In the genomic region with DNA sequence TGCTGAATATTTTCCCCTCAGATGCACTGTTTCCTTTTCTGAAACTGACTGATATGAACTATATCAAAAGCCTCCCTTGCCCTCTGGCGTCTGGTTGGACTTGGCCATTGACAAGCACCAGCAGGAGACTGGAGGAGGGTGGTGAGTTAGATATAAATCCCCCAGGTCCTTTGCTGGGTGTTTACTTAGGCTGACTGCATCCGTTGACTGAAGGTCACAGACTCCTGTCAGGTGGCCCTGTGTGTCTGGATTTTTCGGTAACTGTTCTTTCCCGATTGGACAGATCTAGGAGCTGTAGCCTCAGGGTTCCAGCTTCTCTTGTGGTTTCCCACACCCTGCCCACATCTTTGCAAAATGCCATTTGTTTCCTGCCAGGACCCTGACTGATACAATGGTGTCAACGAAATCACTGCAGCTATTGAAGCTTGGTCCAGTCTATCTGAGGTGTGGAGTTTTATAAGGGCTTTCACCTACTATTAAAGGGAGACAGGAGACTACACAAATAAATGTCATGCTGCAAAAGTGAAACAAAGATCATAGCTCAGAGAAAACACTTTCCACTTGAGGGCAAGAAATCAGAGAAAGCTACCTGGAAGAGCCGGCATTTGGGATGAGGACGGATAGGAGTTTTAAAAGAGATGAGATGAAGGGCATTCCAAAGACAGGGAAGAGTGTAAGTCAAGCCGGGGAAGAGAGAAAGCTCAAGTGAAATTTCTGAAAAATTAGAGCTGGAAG, we compare ENCODE assay signal across 8 cellular contexts. TPM values are rescaled to one million over a fixed set of nuclear protein-coding genes. Genes with fewer than 3 reads are reported as not detected.
DNase-seq lines count a peak whose midpoint lies in the region; ATAC-seq and TF ChIP-seq lines count a peak whose summit lies in the region.

No MANE protein-coding gene starts in this region.

- H3K4me3 ChIP-seq in DOHH2 (ENCODE audit: low read length) (peak overlapping the region; percentile 85), Loucy (ENCODE audit: low read length, poor library complexity, severe bottlenecking) (peak overlapping the region; percentile 90), upper lobe of right lung (peak overlapping the region; percentile 87)

- H3K27me3 ChIP-seq in DOHH2 (ENCODE audit: control insufficient read depth, low read length) (peaks cover 26% of the 10 kb centered on the region), Loucy (ENCODE audit: insufficient read depth, low read length, poor library complexity, severe bottlenecking) (no peaks in the 10 kb centered on the region), upper lobe of right lung (no peaks in the 10 kb centered on the region)

- H3F3A ChIP-seq in DOHH2 (ENCODE audit: control insufficient read depth, insufficient read depth) (peaks cover 2% of the 10 kb centered on the region; the same call in 1 of the 2 replicates), Loucy (ENCODE audit: low read depth) (no peaks in the 10 kb centered on the region)

- peak overlapping the region; percentile 90 for H3K4me3 Mint-ChIP-seq in activated naive CD8-positive, alpha-beta T cell treated with anti-CD3 and anti-CD28 coated beads, Interleukin-2, amount 50 U/mL, for 24 hours

- no peak overlapping the region for H3K27ac ChIP-seq in DOHH2 (ENCODE audit: low read depth, low read length)
- H3K27ac ChIP-seq in upper lobe of right lung: peak overlapping the region; percentile 39

- H3K4me1 Mint-ChIP-seq in activated naive CD8-positive, alpha-beta T cell treated with anti-CD3 and anti-CD28 coated beads, Interleukin-2, amount 50 U/mL, for 24 hours: peaks cover 22% of the 10 kb centered on the region

- H3K27ac Mint-ChIP-seq in activated naive CD8-positive, alpha-beta T cell treated with anti-CD3 and anti-CD28 coated beads, Interleukin-2, amount 50 U/mL, for 24 hours: no peak overlapping the region

- H3K9me3 Mint-ChIP-seq in activated naive CD8-positive, alpha-beta T cell treated with anti-CD3 and anti-CD28 coated beads, Interleukin-2, amount 50 U/mL, for 24 hours: no peaks in the 10 kb centered on the region

- TF ChIP-seq CTCF in DOHH2 (IDR thresholded peaks at IDR 0.05; ENCODE audit: low read depth, low read length, poor library complexity, severe bottlenecking) (no peak), Loucy (conservative IDR thresholded peaks at IDR 0.05; ENCODE audit: low read length) (no peak), upper lobe of right lung (IDR thresholded peaks at IDR 0.05) (no peak), omental fat pad (IDR thresholded peaks at IDR 0.05) (no peak)

- peak overlapping the region; percentile 97 for H2AFZ ChIP-seq in Loucy (ENCODE audit: low read length)

- no peaks in the 10 kb centered on the region for H3K36me3 Mint-ChIP-seq in activated naive CD8-positive, alpha-beta T cell treated with anti-CD3 and anti-CD28 coated beads, Interleukin-2, amount 50 U/mL, for 24 hours (ENCODE audit: low read depth)

- H3K9ac ChIP-seq in Loucy (ENCODE audit: low read depth, low read length, poor library complexity, severe bottlenecking): peak overlapping the region; percentile 61

- no peak for ATAC-seq in activated naive CD8-positive, alpha-beta T cell treated with anti-CD3 and anti-CD28 coated beads, Interleukin-2, amount 50 U/mL, for 24 hours
- ATAC-seq in left colon (peak; percentile 21), upper lobe of right lung (no peak), HG02870 (IDR thresholded peaks at IDR 0.05; ENCODE audit: unreplicated experiment) (no peak), omental fat pad (ENCODE audit: low FRiP score) (no peak)

- H3K4me1 ChIP-seq in DOHH2 (ENCODE audit: control insufficient read depth, low read length) (peaks cover 24% of the 10 kb centered on the region), Loucy (ENCODE audit: insufficient read depth, low read length, poor library complexity, severe bottlenecking) (peaks cover 36% of the 10 kb centered on the region), upper lobe of right lung (peaks cover 12% of the 10 kb centered on the region)

- intact Hi-C loops in left colon (cut with DNase I, micrococcal nuclease): loop anchor here in 1 of 2 donors (10.0 kb wide), 1 partner anchor 244 kb away; no protein-coding TSS in a partner anchor
- intact Hi-C loops in upper lobe of right lung (cut with DNase I): no loop called here

- H3K4me2 ChIP-seq in DOHH2 (ENCODE audit: low read length) (peak overlapping the region; percentile 71), Loucy (ENCODE audit: low read depth, low read length, poor library complexity, severe bottlenecking) (peak overlapping the region; percentile 98)

- no peaks in the 10 kb centered on the region for H3K79me2 ChIP-seq in DOHH2 (ENCODE audit: control insufficient read depth, low read length)
- peaks cover 28% of the 10 kb centered on the region for H3K79me2 ChIP-seq in Loucy (ENCODE audit: insufficient read depth, low read length)

- H4K20me1 ChIP-seq in DOHH2 (ENCODE audit: control insufficient read depth, insufficient read depth, low read depth, low read length) (no peaks in the 10 kb centered on the region), Loucy (ENCODE audit: insufficient read depth, low read length, poor library complexity, severe bottlenecking) (peaks cover 19% of the 10 kb centered on the region)

- H3K9me3 ChIP-seq in DOHH2 (ENCODE audit: control insufficient read depth, insufficient read depth, low read length) (no peaks in the 10 kb centered on the region), Loucy (ENCODE audit: insufficient read depth, low read depth, low read length) (no peaks in the 10 kb centered on the region), upper lobe of right lung (no peaks in the 10 kb centered on the region)

- H3K9me2 ChIP-seq in DOHH2 (replicated peaks; ENCODE audit: control insufficient read depth, low read length) (no peaks in the 10 kb centered on the region), Loucy (replicated peaks; ENCODE audit: low read depth, low read length) (no peaks in the 10 kb centered on the region)

- DNase-seq in activated naive CD8-positive, alpha-beta T cell treated with anti-CD3 and anti-CD28 coated beads, Interleukin-2, amount 50 U/mL, for 24 hours: no peak
- peak; percentile 54 to 72 for DNase-seq in left colon
- no peak for DNase-seq in upper lobe of right lung
- no peak for DNase-seq in C1 segment of cervical spinal cord (lab: John Stamatoyannopoulos, UW)
- no peak for DNase-seq in omental fat pad (ENCODE audit: low spot score)

- H3K36me3 ChIP-seq in DOHH2 (ENCODE audit: control insufficient read depth, low read length) (no peaks in the 10 kb centered on the region), Loucy (ENCODE audit: insufficient read depth, low read length) (no peaks in the 10 kb centered on the region), upper lobe of right lung (no peaks in the 10 kb centered on the region)

- peaks cover 26% of the 10 kb centered on the region for H3K27me3 Mint-ChIP-seq in activated naive CD8-positive, alpha-beta T cell treated with anti-CD3 and anti-CD28 coated beads, Interleukin-2, amount 50 U/mL, for 24 hours

RNA-seq across cellular contexts. Expression of gene MAGI3, which starts 1.5 kb away (rescaled TPM):
- total RNA-seq in left colon (10 to 100 TPM; 58.2 to 78.6 TPM), upper lobe of right lung (70.5 TPM), omental fat pad (10 to 100 TPM in 3 of 4 donors, 1 to 10 TPM in 1; 7.6 to 19.3 (median 15.6) TPM)

Comparison
In these comparisons a context has a peak if more than half of its experiments do, and no peak if none do; other contexts are left out.
1. DNase-seq: peak in left colon (2 of 2); none in activated naive CD8-positive, alpha-beta T cell treated with anti-CD3 and anti-CD28 coated beads, Interleukin-2, amount 50 U/mL, for 24 hours (single experiment), upper lobe of right lung (single experiment), C1 segment of cervical spinal cord (0 of 14) and omental fat pad (single experiment).
2. Peak in every context shown above with its lines, with median percentiles within 50 percentile points of each other: H3K4me3 ChIP-seq.